In genomic region chr12:6723607-6724408, GRCh38 we compare ENCODE assay signal across 1 cellular context.
A peak's percentile ranks its signal among the peaks of the same experiment; 100 is the strongest.
TF ChIP-seq lines count a peak whose summit lies in the region.

A gene with protein sequence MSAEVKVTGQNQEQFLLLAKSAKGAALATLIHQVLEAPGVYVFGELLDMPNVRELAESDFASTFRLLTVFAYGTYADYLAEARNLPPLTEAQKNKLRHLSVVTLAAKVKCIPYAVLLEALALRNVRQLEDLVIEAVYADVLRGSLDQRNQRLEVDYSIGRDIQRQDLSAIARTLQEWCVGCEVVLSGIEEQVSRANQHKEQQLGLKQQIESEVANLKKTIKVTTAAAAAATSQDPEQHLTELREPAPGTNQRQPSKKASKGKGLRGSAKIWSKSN (plus strand): TSS chr12:6724046. CDS start chr12:6724657, 611 bp downstream.

TF ChIP-seq in HepG2, 621 proteins besides CTCF, POLR2A, EP300 and RAD21 (continued from another document and continues in another):
- TF ChIP-seq, protein P1, sequence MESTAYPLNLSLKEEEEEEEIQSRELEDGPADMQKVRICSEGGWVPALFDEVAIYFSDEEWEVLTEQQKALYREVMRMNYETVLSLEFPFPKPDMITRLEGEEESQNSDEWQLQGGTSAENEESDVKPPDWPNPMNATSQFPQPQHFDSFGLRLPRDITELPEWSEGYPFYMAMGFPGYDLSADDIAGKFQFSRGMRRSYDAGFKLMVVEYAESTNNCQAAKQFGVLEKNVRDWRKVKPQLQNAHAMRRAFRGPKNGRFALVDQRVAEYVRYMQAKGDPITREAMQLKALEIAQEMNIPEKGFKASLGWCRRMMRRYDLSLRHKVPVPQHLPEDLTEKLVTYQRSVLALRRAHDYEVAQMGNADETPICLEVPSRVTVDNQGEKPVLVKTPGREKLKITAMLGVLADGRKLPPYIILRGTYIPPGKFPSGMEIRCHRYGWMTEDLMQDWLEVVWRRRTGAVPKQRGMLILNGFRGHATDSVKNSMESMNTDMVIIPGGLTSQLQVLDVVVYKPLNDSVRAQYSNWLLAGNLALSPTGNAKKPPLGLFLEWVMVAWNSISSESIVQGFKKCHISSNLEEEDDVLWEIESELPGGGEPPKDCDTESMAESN (CRISPR knock-in tag; conservative IDR thresholded peaks at IDR 0.05): peak; percentile 97
- TF ChIP-seq ZNF605 (CRISPR knock-in tag; IDR thresholded peaks at IDR 0.05) (peak; percentile 95), ZMYM3 (CRISPR knock-in tag; IDR thresholded peaks at IDR 0.05) (no peak), ZNF354B (CRISPR knock-in tag; IDR thresholded peaks at IDR 0.05) (no peak), IKZF4 (CRISPR knock-in tag; IDR thresholded peaks at IDR 0.05; ENCODE audit: borderline replicate concordance, low read depth, not compliant biosample characterization) (peak; percentile 92), ZNF512B (CRISPR knock-in tag; IDR thresholded peaks at IDR 0.05; ENCODE audit: borderline replicate concordance) (no peak), ARNT (IDR thresholded peaks at IDR 0.05) (no peak), ZNF282 (IDR thresholded peaks at IDR 0.05; ENCODE audit: partially characterized antibody) (no peak), HNRNPK (IDR thresholded peaks at IDR 0.05; ENCODE audit: low read depth, low read length, poor library complexity, severe bottlenecking) (peak; percentile 84), NFYC (CRISPR knock-in tag; IDR thresholded peaks at IDR 0.05) (peak; percentile 79), NR2F2 (IDR thresholded peaks at IDR 0.05; ENCODE audit: borderline replicate concordance, low read depth) (0 out of 2 replicates have a peak, but pooled peaks have one; percentile 15), ZKSCAN1 (IDR thresholded peaks at IDR 0.05; ENCODE audit: low read length) (peak; percentile 63), SRSF4 (IDR thresholded peaks at IDR 0.05; ENCODE audit: low read depth, low read length, poor library complexity, severe bottlenecking) (no peak), ZNF776 (CRISPR knock-in tag; IDR thresholded peaks at IDR 0.05) (peak; percentile 95), ZNF235 (CRISPR knock-in tag; IDR thresholded peaks at IDR 0.05; ENCODE audit: borderline replicate concordance) (peak; percentile 95; the same call in 1 of the 2 replicates), ZNF263 (CRISPR knock-in tag; IDR thresholded peaks at IDR 0.05) (0 out of 2 replicates have a peak, but pooled peaks have one; percentile 48), KMT2A (CRISPR knock-in tag; IDR thresholded peaks at IDR 0.05) (peak; percentile 66; the same call in 1 of the 2 replicates), ZNF335 (CRISPR knock-in tag; IDR thresholded peaks at IDR 0.05) (peak; percentile 81), MIER2 (CRISPR knock-in tag; IDR thresholded peaks at IDR 0.05) (no peak), NCOA2 (CRISPR knock-in tag; IDR thresholded peaks at IDR 0.05) (no peak; the same call in 1 of the 2 replicates), ZNF737 (CRISPR knock-in tag; IDR thresholded peaks at IDR 0.05; ENCODE audit: borderline replicate concordance) (peak; percentile 41; the same call in 1 of the 2 replicates), ZBTB38 (CRISPR knock-in tag; IDR thresholded peaks at IDR 0.05) (peak; percentile 91), NFKB2 (CRISPR knock-in tag; IDR thresholded peaks at IDR 0.05; ENCODE audit: borderline replicate concordance) (peak; percentile 99), FOXA1 (IDR thresholded peaks at IDR 0.05) (no peak), FOXA1 (CRISPR knock-in tag; IDR thresholded peaks at IDR 0.05) (no peak), ARHGAP35 (CRISPR knock-in tag; IDR thresholded peaks at IDR 0.05; ENCODE audit: borderline replicate concordance) (peak; percentile 83), ZMAT3 (CRISPR knock-in tag; conservative IDR thresholded peaks at IDR 0.05) (peak; percentile 90), UBTF (CRISPR knock-in tag; IDR thresholded peaks at IDR 0.05) (peak; percentile 89), HIC2 (CRISPR knock-in tag; IDR thresholded peaks at IDR 0.05; ENCODE audit: low read depth) (no peak), HDAC6 (IDR thresholded peaks at IDR 0.05; ENCODE audit: low read depth, low read length) (no peak), ZNF552 (CRISPR knock-in tag; IDR thresholded peaks at IDR 0.05; ENCODE audit: borderline replicate concordance) (peak; percentile 93; the same call in 1 of the 2 replicates), ZNF510 (CRISPR knock-in tag; IDR thresholded peaks at IDR 0.05; ENCODE audit: low read depth) (0 out of 2 replicates have a peak, but pooled peaks have one; percentile 63), PBX2 (CRISPR knock-in tag; IDR thresholded peaks at IDR 0.05) (peak; percentile 75), ZNF607 (CRISPR knock-in tag; IDR thresholded peaks at IDR 0.05; ENCODE audit: borderline replicate concordance) (peak; percentile 79), ZNF17 (CRISPR knock-in tag; IDR thresholded peaks at IDR 0.05) (peak; percentile 96), ZNF784 (CRISPR knock-in tag; IDR thresholded peaks at IDR 0.05; ENCODE audit: borderline replicate concordance) (peak; percentile 77)
- TF ChIP-seq, protein P2, sequence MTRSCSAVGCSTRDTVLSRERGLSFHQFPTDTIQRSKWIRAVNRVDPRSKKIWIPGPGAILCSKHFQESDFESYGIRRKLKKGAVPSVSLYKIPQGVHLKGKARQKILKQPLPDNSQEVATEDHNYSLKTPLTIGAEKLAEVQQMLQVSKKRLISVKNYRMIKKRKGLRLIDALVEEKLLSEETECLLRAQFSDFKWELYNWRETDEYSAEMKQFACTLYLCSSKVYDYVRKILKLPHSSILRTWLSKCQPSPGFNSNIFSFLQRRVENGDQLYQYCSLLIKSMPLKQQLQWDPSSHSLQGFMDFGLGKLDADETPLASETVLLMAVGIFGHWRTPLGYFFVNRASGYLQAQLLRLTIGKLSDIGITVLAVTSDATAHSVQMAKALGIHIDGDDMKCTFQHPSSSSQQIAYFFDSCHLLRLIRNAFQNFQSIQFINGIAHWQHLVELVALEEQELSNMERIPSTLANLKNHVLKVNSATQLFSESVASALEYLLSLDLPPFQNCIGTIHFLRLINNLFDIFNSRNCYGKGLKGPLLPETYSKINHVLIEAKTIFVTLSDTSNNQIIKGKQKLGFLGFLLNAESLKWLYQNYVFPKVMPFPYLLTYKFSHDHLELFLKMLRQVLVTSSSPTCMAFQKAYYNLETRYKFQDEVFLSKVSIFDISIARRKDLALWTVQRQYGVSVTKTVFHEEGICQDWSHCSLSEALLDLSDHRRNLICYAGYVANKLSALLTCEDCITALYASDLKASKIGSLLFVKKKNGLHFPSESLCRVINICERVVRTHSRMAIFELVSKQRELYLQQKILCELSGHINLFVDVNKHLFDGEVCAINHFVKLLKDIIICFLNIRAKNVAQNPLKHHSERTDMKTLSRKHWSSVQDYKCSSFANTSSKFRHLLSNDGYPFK (CRISPR knock-in tag; IDR thresholded peaks at IDR 0.05; ENCODE audit: borderline replicate concordance): peak; percentile 92
- TF ChIP-seq, protein P3, sequence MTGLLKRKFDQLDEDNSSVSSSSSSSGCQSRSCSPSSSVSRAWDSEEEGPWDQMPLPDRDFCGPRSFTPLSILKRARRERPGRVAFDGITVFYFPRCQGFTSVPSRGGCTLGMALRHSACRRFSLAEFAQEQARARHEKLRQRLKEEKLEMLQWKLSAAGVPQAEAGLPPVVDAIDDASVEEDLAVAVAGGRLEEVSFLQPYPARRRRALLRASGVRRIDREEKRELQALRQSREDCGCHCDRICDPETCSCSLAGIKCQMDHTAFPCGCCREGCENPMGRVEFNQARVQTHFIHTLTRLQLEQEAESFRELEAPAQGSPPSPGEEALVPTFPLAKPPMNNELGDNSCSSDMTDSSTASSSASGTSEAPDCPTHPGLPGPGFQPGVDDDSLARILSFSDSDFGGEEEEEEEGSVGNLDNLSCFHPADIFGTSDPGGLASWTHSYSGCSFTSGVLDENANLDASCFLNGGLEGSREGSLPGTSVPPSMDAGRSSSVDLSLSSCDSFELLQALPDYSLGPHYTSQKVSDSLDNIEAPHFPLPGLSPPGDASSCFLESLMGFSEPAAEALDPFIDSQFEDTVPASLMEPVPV (CRISPR knock-in tag; IDR thresholded peaks at IDR 0.05): peak; percentile 96
- TF ChIP-seq, protein P4, sequence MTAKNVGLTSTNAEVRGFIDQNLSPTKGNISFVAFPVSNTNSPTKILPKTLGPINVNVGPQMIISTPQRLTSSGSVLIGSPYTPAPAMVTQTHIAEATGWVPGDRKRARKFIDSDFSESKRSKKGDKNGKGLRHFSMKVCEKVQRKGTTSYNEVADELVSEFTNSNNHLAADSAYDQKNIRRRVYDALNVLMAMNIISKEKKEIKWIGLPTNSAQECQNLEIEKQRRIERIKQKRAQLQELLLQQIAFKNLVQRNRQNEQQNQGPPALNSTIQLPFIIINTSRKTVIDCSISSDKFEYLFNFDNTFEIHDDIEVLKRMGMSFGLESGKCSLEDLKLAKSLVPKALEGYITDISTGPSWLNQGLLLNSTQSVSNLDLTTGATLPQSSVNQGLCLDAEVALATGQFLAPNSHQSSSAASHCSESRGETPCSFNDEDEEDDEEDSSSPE (CRISPR knock-in tag; IDR thresholded peaks at IDR 0.05): peak; percentile 95
- TF ChIP-seq, protein P5, sequence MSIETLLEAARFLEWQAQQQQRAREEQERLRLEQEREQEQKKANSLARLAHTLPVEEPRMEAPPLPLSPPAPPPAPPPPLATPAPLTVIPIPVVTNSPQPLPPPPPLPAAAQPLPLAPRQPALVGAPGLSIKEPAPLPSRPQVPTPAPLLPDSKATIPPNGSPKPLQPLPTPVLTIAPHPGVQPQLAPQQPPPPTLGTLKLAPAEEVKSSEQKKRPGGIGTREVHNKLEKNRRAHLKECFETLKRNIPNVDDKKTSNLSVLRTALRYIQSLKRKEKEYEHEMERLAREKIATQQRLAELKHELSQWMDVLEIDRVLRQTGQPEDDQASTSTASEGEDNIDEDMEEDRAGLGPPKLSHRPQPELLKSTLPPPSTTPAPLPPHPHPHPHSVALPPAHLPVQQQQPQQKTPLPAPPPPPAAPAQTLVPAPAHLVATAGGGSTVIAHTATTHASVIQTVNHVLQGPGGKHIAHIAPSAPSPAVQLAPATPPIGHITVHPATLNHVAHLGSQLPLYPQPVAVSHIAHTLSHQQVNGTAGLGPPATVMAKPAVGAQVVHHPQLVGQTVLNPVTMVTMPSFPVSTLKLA (IDR thresholded peaks at IDR 0.05): peak; percentile 97
